ENCODE assay signal across 8 cellular contexts in the genomic region with DNA sequence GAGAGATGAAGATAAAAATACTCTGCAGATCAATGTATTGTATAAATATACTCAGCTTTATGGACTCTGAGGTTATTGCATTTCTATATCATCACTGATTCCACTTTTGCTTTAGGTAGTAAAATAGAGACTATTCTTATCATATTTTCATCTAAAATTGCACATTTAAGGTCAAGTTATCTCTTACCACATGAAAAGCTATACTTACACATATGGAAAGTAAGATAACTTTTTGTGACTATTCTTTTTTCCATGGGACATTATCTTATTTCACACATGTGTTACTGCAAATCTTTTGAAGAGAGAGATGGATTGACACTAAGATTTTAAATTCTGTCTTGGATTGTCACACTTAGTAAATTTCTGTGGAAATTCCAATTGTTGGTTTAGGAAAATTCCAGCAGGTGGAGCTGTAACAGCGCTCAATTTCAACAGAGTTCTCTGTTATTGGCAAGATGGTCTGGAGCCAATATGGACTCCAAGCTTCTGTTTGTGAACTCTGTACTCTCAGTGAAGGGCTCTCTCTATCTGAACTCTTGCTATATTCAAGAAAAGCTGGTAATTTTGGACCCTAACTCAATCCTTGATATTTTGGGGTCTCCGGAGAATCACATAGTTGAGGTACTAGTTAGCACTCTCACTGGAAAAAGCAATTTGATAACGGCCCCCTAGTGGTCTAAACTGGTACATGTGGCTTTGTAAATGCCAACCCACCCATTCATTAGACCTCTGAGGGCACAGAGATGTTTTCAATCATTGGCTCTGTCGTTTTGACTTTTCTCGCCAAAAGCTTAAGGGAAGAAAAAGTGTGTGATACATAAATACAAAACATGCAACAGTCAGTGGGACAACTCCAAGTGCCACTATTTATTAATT.
DNase-seq lines count a peak whose midpoint lies in the region; ATAC-seq and TF ChIP-seq lines count a peak whose summit lies in the region.

No MANE protein-coding gene starts in this region.

- ATAC-seq in GM19397 (IDR thresholded peaks at IDR 0.05; ENCODE audit: unreplicated experiment) = peak; percentile 73
- ATAC-seq in HG03469 (IDR thresholded peaks at IDR 0.05; ENCODE audit: unreplicated experiment) = peak; percentile 79
- peak; percentile 92 for ATAC-seq in mucosa of descending colon
- peak; percentile 82 for ATAC-seq in stimulated activated naive CD8-positive, alpha-beta T cell treated with anti-CD3 and anti-CD28 coated beads, Interleukin-15, Interleukin-2, amounts not matched to agents 100 U/mL and 50 U/mL, for 24 hours

- peaks cover 5% of the 10 kb centered on the region for H3K4me1 Mint-ChIP-seq in endodermal cell

- H3K27me3 Mint-ChIP-seq in endodermal cell (ENCODE audit: insufficient read depth) = no peaks in the 10 kb centered on the region

- no peak overlapping the region for H3K27ac ChIP-seq in endodermal cell (ENCODE audit: low read depth, low read length)

- H3K4me1 ChIP-seq in endodermal cell (ENCODE audit: control insufficient read depth, insufficient read depth, low read length) (peaks cover 6% of the 10 kb centered on the region), mucosa of descending colon (ENCODE audit: low read depth) (no peaks in the 10 kb centered on the region)

- intact Hi-C loops in mucosa of descending colon (cut with DNase I, micrococcal nuclease) = loop anchor here in 1 of 2 donors (5.0 kb wide), 1 partner anchor 675 kb away; no protein-coding TSS in a partner anchor

- 3 to 11% methylated on average over 3 to 5 of the region's 5 CpGs for WGBS in endodermal cell (ENCODE audit: insufficient coverage in 1 of 2, insufficient read length in 1 of 2), 2 experiments

- TF ChIP-seq CTCF in endodermal cell (conservative IDR thresholded peaks at IDR 0.05) = peak; percentile 99
- peak; percentile 38 for TF ChIP-seq CTCF in mucosa of descending colon (IDR thresholded peaks at IDR 0.05)

- no peaks in the 10 kb centered on the region for H3K9me3 ChIP-seq in endodermal cell (ENCODE audit: control insufficient read depth, low read length)
- H3K9me3 ChIP-seq in mucosa of descending colon = no peaks in the 10 kb centered on the region

- no peak overlapping the region for H3K9ac ChIP-seq in endodermal cell (ENCODE audit: extremely low read depth, low read length, poor library complexity, severe bottlenecking)

- no peaks in the 10 kb centered on the region for H3K36me3 ChIP-seq in endodermal cell (ENCODE audit: control insufficient read depth, insufficient read depth, low read length)
- H3K36me3 ChIP-seq in mucosa of descending colon (ENCODE audit: low read depth) = no peaks in the 10 kb centered on the region

- no peaks in the 10 kb centered on the region for H3K27me3 ChIP-seq in endodermal cell (ENCODE audit: control insufficient read depth, insufficient read depth, low read length, poor library complexity, severe bottlenecking)

- no peaks in the 10 kb centered on the region for H3K9me3 Mint-ChIP-seq in endodermal cell

- H3K36me3 Mint-ChIP-seq in endodermal cell (ENCODE audit: low read depth) = no peaks in the 10 kb centered on the region

- H3K27ac Mint-ChIP-seq in endodermal cell = peak overlapping the region; percentile 87

- H3K4me3 ChIP-seq in endodermal cell (ENCODE audit: low read length) (peak overlapping the region; percentile 7), mucosa of descending colon (no peak overlapping the region)

- DNase-seq in COLO829 (ENCODE audit: low spot score) (peak; percentile 40), NCI-H69 (lab: John Stamatoyannopoulos, UW) (peak; percentile 86), endodermal cell (peak; percentile 81), mucosa of descending colon (peak in 1 of 3 donors; percentile 81)
- peak; percentile 32 to 33 for DNase-seq in activated CD4-positive, alpha-beta T cell treated with anti-CD3 and anti-CD28 coated beads, Interleukin-2, amount 50 U/mL, for 4 hours
- DNase-seq in stimulated activated naive CD8-positive, alpha-beta T cell treated with anti-CD3 and anti-CD28 coated beads, Interleukin-15, Interleukin-2, amounts not matched to agents 100 U/mL and 50 U/mL, for 24 hours = peak; percentile 72

- H3K4me3 Mint-ChIP-seq in endodermal cell = peak overlapping the region; percentile 36
